Comparison of ENCODE assay signal across 8 cellular contexts in genomic region chr14:21024668-21025373, GRCh38. TPM values are rescaled to one million over a fixed set of nuclear protein-coding genes. Genes with fewer than 3 reads are reported as not detected.
DNase-seq lines count a peak whose midpoint lies in the region; ATAC-seq, FAIRE-seq and TF ChIP-seq lines count a peak whose summit lies in the region.

TSS of gene NDRG2 (minus strand) at chr14:21025061. CDS start at chr14:21023315, 1,746 bp downstream.

- CTCF ChIA-PET in AG04449 (lab: Yijun Ruan, JAX), result interaction anchor here (0.9 to 3.0 kb wide), 6 partner anchors 10 to 80 kb away, joined by 3 to 28 read pairs (median 10); no protein-coding TSS in a partner anchor

- FAIRE-seq in H54 (lab: Jason Lieb, UNC), result no peak

- no peak for TF ChIP-seq EP300 in gastroesophageal sphincter (IDR thresholded peaks at IDR 0.05)

- H3K4me3 ChIP-seq in AG04449 (ENCODE audit: low read depth, low read length), result peak within 1 kb of the TSS; percentile 43
- H3K4me3 ChIP-seq in Peyer's patch, result peak within 1 kb of the TSS; percentile 76 to 94 (median 81)
- H3K4me3 ChIP-seq in gastroesophageal sphincter, result peak within 1 kb of the TSS; percentile 74 to 77
- peak within 1 kb of the TSS; percentile 91 to 94 for H3K4me3 ChIP-seq in stomach smooth muscle (ENCODE audit: low read length in 2 of 2)

- peak; percentile 87 for ATAC-seq in gastroesophageal sphincter
- no peak for ATAC-seq in GM18873 (IDR thresholded peaks at IDR 0.05; ENCODE audit: low FRiP score, unreplicated experiment)

- H3K27ac ChIP-seq in Peyer's patch, result peak within 1 kb of the TSS; percentile 77 to 86 (median 82)
- peak within 1 kb of the TSS; percentile 78 to 95 (median 92) for H3K27ac ChIP-seq in gastroesophageal sphincter
- H3K27ac ChIP-seq in stomach smooth muscle (ENCODE audit: low read length), result peak within 1 kb of the TSS; percentile 78

- 0% methylated on average over 5 of the region's 68 CpGs; no CpG with 5 or more reads in 1 of the 2 donors for WGBS in gastroesophageal sphincter (ENCODE audit: low coverage in 1 of 2), 2 donors

- peaks cover 0 to 21% (median 3%) of the 10 kb centered on the region in 4 donors for H3K4me1 ChIP-seq in Peyer's patch
- peaks cover 0 to 65% (median 17%) of the 10 kb centered on the region in 3 donors for H3K4me1 ChIP-seq in gastroesophageal sphincter
- peaks cover 30% of the 10 kb centered on the region for H3K4me1 ChIP-seq in stomach smooth muscle (ENCODE audit: control insufficient read depth, insufficient read depth, low read length)

- no peaks in the 10 kb centered on the region for H3K9me3 ChIP-seq in Peyer's patch
- H3K9me3 ChIP-seq in gastroesophageal sphincter, result no peaks in the 10 kb centered on the region
- no peaks in the 10 kb centered on the region for H3K9me3 ChIP-seq in stomach smooth muscle (ENCODE audit: control insufficient read depth in 2 of 2, low read length in 2 of 2)

- TF ChIP-seq CTCF in AG04449 (IDR thresholded peaks at IDR 0.05; ENCODE audit: insufficient read depth, low read length, missing control alignments) (no peak), Peyer's patch (IDR thresholded peaks at IDR 0.05) (no peak), gastroesophageal sphincter (IDR thresholded peaks at IDR 0.05) (no peak)

- H3K9ac ChIP-seq in stomach smooth muscle (ENCODE audit: low read length in 2 of 2), result peak within 1 kb of the TSS; percentile 77 to 78

- no peaks in the 10 kb centered on the region for H3K27me3 ChIP-seq in Peyer's patch
- no peaks in the 10 kb centered on the region for H3K27me3 ChIP-seq in gastroesophageal sphincter
- H3K27me3 ChIP-seq in stomach smooth muscle (ENCODE audit: control insufficient read depth in 1 of 2, insufficient read depth in 2 of 2, low read length in 2 of 2), result no peaks in the 10 kb centered on the region

- H3K36me3 ChIP-seq in Peyer's patch, result peaks cover 0 to 20% (median 0%) of the 10 kb centered on the region in 3 donors
- H3K36me3 ChIP-seq in gastroesophageal sphincter, result peaks cover 0 to 27% of the 10 kb centered on the region in 2 donors
- peaks cover 16 to 20% of the 10 kb centered on the region in 2 donors for H3K36me3 ChIP-seq in stomach smooth muscle (ENCODE audit: control insufficient read depth in 2 of 2, insufficient read depth in 2 of 2, low read length in 2 of 2)

- no peak for TF ChIP-seq POLR2A in H54 (IDR thresholded peaks at IDR 0.05; ENCODE audit: low read depth, low read length)
- peak; percentile 48 to 49 for TF ChIP-seq POLR2A in Peyer's patch (IDR thresholded peaks at IDR 0.05)
- TF ChIP-seq POLR2A in gastroesophageal sphincter (IDR thresholded peaks at IDR 0.05), result peak; percentile 21 to 32

- POLR2A ChIA-PET in AG04449 (lab: Yijun Ruan, JAX), result no interaction called here

- DNase-seq in AG04449 (ENCODE audit: low read depth, low spot score), result no peak
- DNase-seq in H54 (ENCODE audit: insufficient read length, low spot score), result peak; percentile 27
- DNase-seq in Peyer's patch, result peak; percentile 84 to 93 (median 90)
- peak; percentile 76 for DNase-seq in activated gamma-delta T cell treated with Interleukin-2 at 50 U/mL for 16 hours
- peak in 53 of 56 donors; percentile 45 to 93 (median 78) for DNase-seq in nucleus accumbens (lab: John Stamatoyannopoulos, UW)

RNA-seq across cellular contexts. Expression of gene NDRG2, which starts in this region (rescaled TPM):
- total RNA-seq in Peyer's patch (100 to 1,000 TPM in 3 of 4 donors, 10 to 100 TPM in 1; 85.6 to 137 (median 127) TPM), gastroesophageal sphincter (100 to 1,000 TPM; 155 to 259 (median 187) TPM)
